ENCODE assay signal across 6 cellular contexts in genomic region chr19:17394891-17395415, GRCh38. TPM values are rescaled to one million over a fixed set of nuclear protein-coding genes. Genes with fewer than 3 reads are reported as not detected.
A peak's percentile ranks its signal among the peaks of the same experiment; 100 is the strongest.
DNase-seq lines count a peak whose midpoint lies in the region; ATAC-seq and TF ChIP-seq lines count a peak whose summit lies in the region.

No MANE protein-coding gene starts in this region.

- H3K9me3 Mint-ChIP-seq in brain, result peaks cover 0 to 7% (median 2%) of the 10 kb centered on the region in 5 experiments
- no peaks in the 10 kb centered on the region for H3K9me3 Mint-ChIP-seq in natural killer cell treated with Interleukin-12 subunit alpha and Interleukin-12 subunit beta and Interleukin-15 and Interleukin-18, amount 100 ng/mL, for 72 hours

- DNase-seq in RKO (ENCODE audit: low spot score), result peak; percentile 74
- DNase-seq in natural killer cell treated with Interleukin-12 subunit alpha and Interleukin-12 subunit beta and Interleukin-15 and Interleukin-18, amount 100 ng/mL, for 72 hours (ENCODE audit: low spot score), result peak; percentile 76

- no peaks in the 10 kb centered on the region for H3K36me3 Mint-ChIP-seq in brain
- no peaks in the 10 kb centered on the region for H3K36me3 Mint-ChIP-seq in natural killer cell treated with Interleukin-12 subunit alpha and Interleukin-12 subunit beta and Interleukin-15 and Interleukin-18, amount 100 ng/mL, for 72 hours

- peaks cover 11% of the 10 kb centered on the region for H3K4me1 Mint-ChIP-seq in brain
- H3K4me1 Mint-ChIP-seq in natural killer cell treated with Interleukin-12 subunit alpha and Interleukin-12 subunit beta and Interleukin-15 and Interleukin-18, amount 100 ng/mL, for 72 hours (ENCODE audit: low read depth in 2 of 2), result peaks cover 19 to 21% of the 10 kb centered on the region in 2 donors

- peak overlapping the region in 1 of 5 experiments; percentile 36 for H3K4me3 Mint-ChIP-seq in brain
- H3K4me3 Mint-ChIP-seq in natural killer cell treated with Interleukin-12 subunit alpha and Interleukin-12 subunit beta and Interleukin-15 and Interleukin-18, amount 100 ng/mL, for 72 hours, result no peak overlapping the region

- peak overlapping the region in 2 of 5 experiments; percentile 22 to 31 for H3K27ac Mint-ChIP-seq in brain
- peak overlapping the region in 1 of 2 donors; percentile 78 for H3K27ac Mint-ChIP-seq in natural killer cell treated with Interleukin-12 subunit alpha and Interleukin-12 subunit beta and Interleukin-15 and Interleukin-18, amount 100 ng/mL, for 72 hours

- peak; percentile 85 for TF ChIP-seq CTCF in GM12874 (IDR thresholded peaks at IDR 0.05; ENCODE audit: insufficient read depth, low read depth, low read length)
- peak; percentile 47 to 69 for TF ChIP-seq CTCF in brain (conservative IDR thresholded peaks at IDR 0.05)

- peaks cover 20% of the 10 kb centered on the region for H3K27me3 Mint-ChIP-seq in brain
- H3K27me3 Mint-ChIP-seq in natural killer cell treated with Interleukin-12 subunit alpha and Interleukin-12 subunit beta and Interleukin-15 and Interleukin-18, amount 100 ng/mL, for 72 hours, result peaks cover 0 to 3% of the 10 kb centered on the region in 2 donors

- ATAC-seq in natural killer cell treated with Interleukin-12 subunit alpha and Interleukin-12 subunit beta and Interleukin-15 and Interleukin-18, amount 100 ng/mL, for 72 hours, result peak in 1 of 2 donors; percentile 59
- ATAC-seq in GM21619 (IDR thresholded peaks at IDR 0.05; ENCODE audit: unreplicated experiment), result no peak
- no peak for ATAC-seq in HG02870 (IDR thresholded peaks at IDR 0.05; ENCODE audit: unreplicated experiment)

RNA-seq across cellular contexts. Expression of gene CCDC194, which starts 1.0 kb away (rescaled TPM):
- polyA plus RNA-seq in brain (ENCODE audit: insufficient read depth, low read depth, low replicate concordance), result not detected
- total RNA-seq in natural killer cell treated with Interleukin-12 subunit alpha and Interleukin-12 subunit beta and Interleukin-15 and Interleukin-18, amount 100 ng/mL, for 72 hours, result 1 to 10 TPM; 4.4 to 6.6 TPM

RNA-seq across cellular contexts. Expression of gene BST2, which starts 10.5 kb away (rescaled TPM):
- 39.4 TPM for polyA plus RNA-seq in brain (ENCODE audit: insufficient read depth, low read depth, low replicate concordance)
- total RNA-seq in natural killer cell treated with Interleukin-12 subunit alpha and Interleukin-12 subunit beta and Interleukin-15 and Interleukin-18, amount 100 ng/mL, for 72 hours, result 100 to 1,000 TPM; 150 to 282 TPM

RNA-seq across cellular contexts. Expression of gene PLVAP, which starts 17.8 kb away (rescaled TPM):
- 35.9 TPM for polyA plus RNA-seq in brain (ENCODE audit: insufficient read depth, low read depth, low replicate concordance)
- under 1 TPM in 1 of 2 donors, not detected in 1; 0.59 TPM for total RNA-seq in natural killer cell treated with Interleukin-12 subunit alpha and Interleukin-12 subunit beta and Interleukin-15 and Interleukin-18, amount 100 ng/mL, for 72 hours

RNA-seq across cellular contexts. Expression of gene MVB12A, which starts 24.9 kb away (rescaled TPM):
- 64.9 TPM for polyA plus RNA-seq in brain (ENCODE audit: insufficient read depth, low read depth, low replicate concordance)
- total RNA-seq in natural killer cell treated with Interleukin-12 subunit alpha and Interleukin-12 subunit beta and Interleukin-15 and Interleukin-18, amount 100 ng/mL, for 72 hours, result 10 to 100 TPM; 37.0 to 45.9 TPM

RNA-seq across cellular contexts. Expression of gene TMEM221, which starts 53.5 kb away (rescaled TPM):
- 1.3 TPM for polyA plus RNA-seq in brain (ENCODE audit: insufficient read depth, low read depth, low replicate concordance)
- total RNA-seq in natural killer cell treated with Interleukin-12 subunit alpha and Interleukin-12 subunit beta and Interleukin-15 and Interleukin-18, amount 100 ng/mL, for 72 hours, result not detected
